In genomic region chr11:75241036-75241905, GRCh38 we compare ENCODE assay signal across 8 cellular contexts. TPM values are rescaled to one million over a fixed set of nuclear protein-coding genes. Genes with fewer than 3 reads are reported as not detected.
A peak's percentile ranks its signal among the peaks of the same experiment; 100 is the strongest.
DNase-seq lines count a peak whose midpoint lies in the region; ATAC-seq, FAIRE-seq and TF ChIP-seq lines count a peak whose summit lies in the region.

No MANE protein-coding gene starts in this region.

- H3K9me3 ChIP-seq in A549 (no peaks in the 10 kb centered on the region), lung (ENCODE audit: control insufficient read depth in 2 of 2, insufficient read depth in 1 of 2, low read length in 1 of 2) (no peaks in the 10 kb centered on the region)

- peak overlapping the region; percentile 68 to 81; a peak in 5 of 6 replicates for H3K27ac ChIP-seq in A549
- no peak overlapping the region for H3K27ac ChIP-seq in lung (ENCODE audit: low read depth in 1 of 2, low read length in 1 of 2)

- no peak overlapping the region for H3K27ac Mint-ChIP-seq in activated CD4-positive, alpha-beta memory T cell treated with anti-CD3 and anti-CD28 coated beads for 36 hours

- TF ChIP-seq POLR2A in A549 (IDR thresholded peaks at IDR 0.05; ENCODE audit: low read length): 0 out of 2 replicates have a peak, but pooled peaks have one; percentile 36

- TF ChIP-seq RAD21 in A549 (conservative IDR thresholded peaks at IDR 0.05 in 1 of 2, IDR thresholded peaks at IDR 0.05 in 1 of 2): peak; percentile 40 to 69; a peak in 4 of 5 replicates

- no peak for TF ChIP-seq EP300 in A549 (IDR thresholded peaks at IDR 0.05)

- H3K4me1 ChIP-seq in A549 (peaks cover 10% of the 10 kb centered on the region; the same call in 2 of the 3 replicates), lung (ENCODE audit: control insufficient read depth in 2 of 2, insufficient read depth in 2 of 2, low read length in 2 of 2) (peaks cover 0 to 6% of the 10 kb centered on the region in 2 donors)

- POLR2A ChIA-PET in A549 (lab: Yijun Ruan, JAX): interaction anchor here (1.1 kb wide), 1 partner anchor 316 kb away, joined by 3 read pairs; no protein-coding TSS in a partner anchor
- POLR2A ChIA-PET in activated CD4-positive, alpha-beta memory T cell treated with anti-CD3 and anti-CD28 coated beads for 36 hours (lab: Charles Lee): interaction anchor here (1.0 kb wide), 2 partner anchors 10 to 108 kb away, joined by 3 read pairs; no protein-coding TSS in a partner anchor

- H3K27me3 ChIP-seq in lung (ENCODE audit: control insufficient read depth, insufficient read depth): peaks cover 3% of the 10 kb centered on the region

- H3K36me3 Mint-ChIP-seq in activated CD4-positive, alpha-beta memory T cell treated with anti-CD3 and anti-CD28 coated beads for 36 hours: no peaks in the 10 kb centered on the region

- no CpG with 5 or more reads among the region's 140 CpGs for WGBS in A549 (ENCODE audit: missing lambda C conversion rate)
- 0 to 1% methylated on average over 99 to 140 of the region's 140 CpGs for WGBS in lung, 2 donors

- peak overlapping the region; percentile 54 for H3K4me3 ChIP-seq in A549
- peak overlapping the region; percentile 33 for H3K4me3 ChIP-seq in lung

- peak; percentile 99 for TF ChIP-seq CTCF in A549 (IDR thresholded peaks at IDR 0.05)
- peak; percentile 99 for TF ChIP-seq CTCF in lung (IDR thresholded peaks at IDR 0.05; ENCODE audit: control extremely low read depth, extremely low read depth)

- intact Hi-C loops in activated CD4-positive, alpha-beta memory T cell treated with anti-CD3 and anti-CD28 coated beads for 36 hours (cut with micrococcal nuclease): loop anchor here (2.0 kb wide), 1 partner anchor 26 kb away; no protein-coding TSS in a partner anchor

- DNase-seq in A549 (ENCODE audit: low read depth in 1 of 2, low spot score in 1 of 2): peak; percentile 86 to 87
- peak; percentile 75 for DNase-seq in NCI-H345 treated with DMSO at 0.1 percent for 48 hours (lab: John Stamatoyannopoulos, UW; ENCODE audit: unreplicated experiment)
- DNase-seq in activated CD4-positive, alpha-beta memory T cell treated with anti-CD3 and anti-CD28 coated beads for 36 hours: peak; percentile 91
- peak; percentile 95 for DNase-seq in ecto neural progenitor cell (ENCODE audit: low spot score)
- peak; percentile 83 for DNase-seq in lung (ENCODE audit: low spot score)
- DNase-seq in stimulated activated CD4-positive, alpha-beta T cell treated with anti-CD3 and anti-CD28 coated beads, TNF-alpha, amount 100 ng/mL, for 1 hour (ENCODE audit: low read depth in 3 of 3, low spot score in 1 of 3): peak; percentile 59 to 86 (median 78)

- H3K27me3 Mint-ChIP-seq in activated CD4-positive, alpha-beta memory T cell treated with anti-CD3 and anti-CD28 coated beads for 36 hours: peaks cover 29% of the 10 kb centered on the region

- H3K4me3 Mint-ChIP-seq in activated CD4-positive, alpha-beta memory T cell treated with anti-CD3 and anti-CD28 coated beads for 36 hours: peak overlapping the region; percentile 69

- peaks cover 7% of the 10 kb centered on the region for H3K4me1 Mint-ChIP-seq in activated CD4-positive, alpha-beta memory T cell treated with anti-CD3 and anti-CD28 coated beads for 36 hours (ENCODE audit: low read depth)

- no peaks in the 10 kb centered on the region for H3K36me3 ChIP-seq in lung (ENCODE audit: control insufficient read depth in 2 of 2, insufficient read depth in 2 of 2, low read length in 2 of 2)

- CTCF ChIA-PET in A549 (lab: Yijun Ruan, JAX): interaction anchor here (0.6 to 19.6 kb wide), 92 partner anchors 8 to 951 kb away, joined by 3 to 445 read pairs (median 5); partner anchors contain the start of genes NEU3 and SLCO2B1
- CTCF ChIA-PET in activated CD4-positive, alpha-beta memory T cell treated with anti-CD3 and anti-CD28 coated beads for 36 hours (lab: Charles Lee): interaction anchor here (0.5 to 7.6 kb wide), 50 partner anchors 9 to 332 kb away, joined by 3 to 212 read pairs (median 5); partner anchors contain the start of genes NEU3, SLCO2B1, SPCS2 and XRRA1

- no peaks in the 10 kb centered on the region for H3K9me3 Mint-ChIP-seq in activated CD4-positive, alpha-beta memory T cell treated with anti-CD3 and anti-CD28 coated beads for 36 hours

- peak overlapping the region; percentile 89 for H3K4me2 ChIP-seq in A549

- FAIRE-seq in A549 (lab: Jason Lieb, UNC): no peak

- ATAC-seq in A549 (peak; percentile 79 to 90), GM18858 (IDR thresholded peaks at IDR 0.05; ENCODE audit: unreplicated experiment) (peak; percentile 63), HG03108 (IDR thresholded peaks at IDR 0.05; ENCODE audit: unreplicated experiment) (peak; percentile 83), lung (ENCODE audit: insufficient read depth, low FRiP score) (peak; percentile 99)

TF ChIP-seq in A549, 52 proteins besides CTCF, POLR2A, EP300 and RAD21:
- TF ChIP-seq, protein P1, sequence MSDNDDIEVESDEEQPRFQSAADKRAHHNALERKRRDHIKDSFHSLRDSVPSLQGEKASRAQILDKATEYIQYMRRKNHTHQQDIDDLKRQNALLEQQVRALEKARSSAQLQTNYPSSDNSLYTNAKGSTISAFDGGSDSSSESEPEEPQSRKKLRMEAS (IDR thresholded peaks at IDR 0.05): peak; percentile 83
- TF ChIP-seq FOSB (CRISPR knock-in tag; IDR thresholded peaks at IDR 0.05): no peak
- TF ChIP-seq, protein P2, sequence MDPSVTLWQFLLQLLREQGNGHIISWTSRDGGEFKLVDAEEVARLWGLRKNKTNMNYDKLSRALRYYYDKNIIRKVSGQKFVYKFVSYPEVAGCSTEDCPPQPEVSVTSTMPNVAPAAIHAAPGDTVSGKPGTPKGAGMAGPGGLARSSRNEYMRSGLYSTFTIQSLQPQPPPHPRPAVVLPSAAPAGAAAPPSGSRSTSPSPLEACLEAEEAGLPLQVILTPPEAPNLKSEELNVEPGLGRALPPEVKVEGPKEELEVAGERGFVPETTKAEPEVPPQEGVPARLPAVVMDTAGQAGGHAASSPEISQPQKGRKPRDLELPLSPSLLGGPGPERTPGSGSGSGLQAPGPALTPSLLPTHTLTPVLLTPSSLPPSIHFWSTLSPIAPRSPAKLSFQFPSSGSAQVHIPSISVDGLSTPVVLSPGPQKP (IDR thresholded peaks at IDR 0.05; ENCODE audit: low read depth, low read length): no peak
- peak; percentile 49; the same call in 1 of the 2 replicates for TF ChIP-seq HOXB5 (CRISPR knock-in tag; IDR thresholded peaks at IDR 0.05)
- 0 out of 2 replicates have a peak, but pooled peaks have one; percentile 1 for TF ChIP-seq E2F6 (IDR thresholded peaks at IDR 0.05; ENCODE audit: borderline replicate concordance, low read depth)
- no peak for TF ChIP-seq ZNF302 (CRISPR knock-in tag; IDR thresholded peaks at IDR 0.05)
- peak; percentile 74; the same call in 1 of the 2 replicates for TF ChIP-seq MAZ (IDR thresholded peaks at IDR 0.05; ENCODE audit: borderline replicate concordance, low read depth, low read length)
- TF ChIP-seq NR3C1 (IDR thresholded peaks at IDR 0.05): no peak
- TF ChIP-seq SMC3 (IDR thresholded peaks at IDR 0.05): peak; percentile 90
- peak; percentile 30 to 72; a peak in 3 of 5 replicates for TF ChIP-seq JUN (IDR thresholded peaks at IDR 0.05)

RNA-seq across cellular contexts. Expression of gene TPBGL, which starts 0.7 kb away (rescaled TPM):
- polyA plus RNA-seq in A549 (2011; rRNA removed) (0.03 and 0.08 TPM in 2 replicates), A549 (2017; fragmentation: RNase III; extraction: RNeasy Plus Mini Kit Qiagen cat#74134 plus additional on column Dnase treatment) (0.05 to 0.12 TPM (median 0.09 TPM) in 3 replicates), lung (under 1 TPM; 0.12 to 0.55 TPM)
- polyA plus RNA-seq in A549 (2012; cell fraction: cytosol; rRNA removed): 0.04 and 0.05 TPM in 2 replicates
- polyA plus RNA-seq in A549 (2012; cell fraction: nucleus; rRNA removed): 0.05 and 0.07 TPM in 2 replicates
- 0.12 TPM in 1 of 2 replicates, not detected in the other for polyA minus RNA-seq in A549 (2011; rRNA and poly(A)+ RNA removed)
- under 1 TPM in 1 of 2 experiments, not detected in 1; 0.07 TPM for total RNA-seq in activated CD4-positive, alpha-beta memory T cell treated with anti-CD3 and anti-CD28 coated beads for 36 hours
- total RNA-seq in lung: under 1 TPM; 0.11 to 0.58 TPM

Comparison
In these comparisons a context has a peak if more than half of its experiments do, and no peak if none do; other contexts are left out.
1. H3K27ac ChIP-seq: peak in A549 (2 of 2); none in lung (0 of 2).
2. Peak in every context shown above with its lines, with median percentiles within 50 percentile points of each other: ATAC-seq and DNase-seq.